9 cellular contexts compared by ENCODE assay signal in genomic region chr9:137441935-137442321, GRCh38. TPM values are rescaled to one million over a fixed set of nuclear protein-coding genes. Genes with fewer than 3 reads are reported as not detected.
DNase-seq lines count a peak whose midpoint lies in the region; ATAC-seq and TF ChIP-seq lines count a peak whose summit lies in the region.
"Had no signal": no experiment of that assay in that cellular context is flagged by ENCODE, and none has a peak within 500 bp of the region (broad histone marks: within the 10 kb centered on the region; RNA-seq: fewer than 3 reads in every experiment).

No MANE protein-coding gene starts in this region.

- no peak for ATAC-seq in PC-3

- no peaks in the 10 kb centered on the region for H3K36me3 ChIP-seq in PC-3 (ENCODE audit: low read depth, low read length)
- no peaks in the 10 kb centered on the region for H3K36me3 ChIP-seq in endocrine pancreas (ENCODE audit: control insufficient read depth, insufficient read depth, low read length)
- no peaks in the 10 kb centered on the region for H3K36me3 ChIP-seq in prostate gland

- peaks cover 7% of the 10 kb centered on the region; the same call in 1 of the 2 replicates for H3K4me1 ChIP-seq in PC-3 (ENCODE audit: insufficient read depth, low read length)
- H3K4me1 ChIP-seq in endocrine pancreas (ENCODE audit: control insufficient read depth, insufficient read depth, low read length), result no peaks in the 10 kb centered on the region
- no peaks in the 10 kb centered on the region for H3K4me1 ChIP-seq in prostate gland (replicated peaks)

- TF ChIP-seq POLR2A in prostate gland (IDR thresholded peaks at IDR 0.05), result no peak

- H3K4me3 ChIP-seq in PC-3 (ENCODE audit: low read length), result no peak overlapping the region
- H3K4me3 ChIP-seq in endocrine pancreas (ENCODE audit: control insufficient read depth, insufficient read depth, low read length), result peak overlapping the region; percentile 14
- H3K4me3 ChIP-seq in skin epidermis, result peak overlapping the region in 4 of 7 experiments; percentile 7 to 38 (median 26)
- H3K4me3 ChIP-seq in prostate gland, result peak overlapping the region in 1 of 2 donors; percentile 35

- H3K9me2 ChIP-seq in PC-3 (replicated peaks; ENCODE audit: low read length), result no peaks in the 10 kb centered on the region

- 22% methylated on average over 6 of the region's 7 CpGs for WGBS in prostate gland

- no peaks in the 10 kb centered on the region for H3K9me3 Mint-ChIP-seq in T-helper 2 cell treated with Interferon-gamma antibody and Interleukin-4, amounts not matched to agents 5 μg/mL and 100 μg/mL, for 36 hours

- TF ChIP-seq CTCF in PC-3 (conservative IDR thresholded peaks at IDR 0.05; ENCODE audit: low read depth, low read length) (no peak), prostate gland (IDR thresholded peaks at IDR 0.05) (no peak)

- POLR2A ChIA-PET in PC-3 (lab: Charles Lee; ENCODE audit: unreplicated experiment), result interaction anchor here (0.6 kb wide), 1 partner anchor 124 kb away, joined by 6 read pairs; no protein-coding TSS in a partner anchor

- H3K4me1 Mint-ChIP-seq in T-helper 2 cell treated with Interferon-gamma antibody and Interleukin-4, amounts not matched to agents 5 μg/mL and 100 μg/mL, for 36 hours (ENCODE audit: low read depth), result peaks cover 9% of the 10 kb centered on the region

- H3K9me3 ChIP-seq in PC-3 (ENCODE audit: low read length), result no peaks in the 10 kb centered on the region
- H3K9me3 ChIP-seq in endocrine pancreas (ENCODE audit: control insufficient read depth, low read length), result no peaks in the 10 kb centered on the region
- no peaks in the 10 kb centered on the region for H3K9me3 ChIP-seq in prostate gland

- no TSS peak for BruUV-seq in PC-3 (replicated peaks; lab: Mats Ljungman, UMichigan)

- no peak overlapping the region for H3K9ac ChIP-seq in PC-3 (ENCODE audit: low read length)
- H3K9ac ChIP-seq in endocrine pancreas (ENCODE audit: control insufficient read depth, insufficient read depth, low read length), result no peak overlapping the region

- intact Hi-C loops in PC-3 (cut with micrococcal nuclease) (no loop called here), prostate gland (cut with DNase I) (no loop called here)

- no peaks in the 10 kb centered on the region for H3K79me2 ChIP-seq in PC-3 (ENCODE audit: low read length)

- no peaks in the 10 kb centered on the region for H3K27me3 ChIP-seq in PC-3 (ENCODE audit: low read length)
- H3K27me3 ChIP-seq in endocrine pancreas (ENCODE audit: control insufficient read depth, insufficient read depth, low read length), result no peaks in the 10 kb centered on the region
- no peaks in the 10 kb centered on the region for H3K27me3 ChIP-seq in prostate gland (replicated peaks; ENCODE audit: insufficient read depth)

- H3F3A ChIP-seq in PC-3 (ENCODE audit: low read length, unreplicated experiment), result no peaks in the 10 kb centered on the region

- H3K27ac ChIP-seq in PC-3 (ENCODE audit: low read length), result no peak overlapping the region
- H3K27ac ChIP-seq in skin epidermis, result no peak overlapping the region
- no peak overlapping the region for H3K27ac ChIP-seq in prostate gland

- no peaks in the 10 kb centered on the region for H4K20me1 ChIP-seq in PC-3 (ENCODE audit: low read length)

- H2AFZ ChIP-seq in PC-3 (ENCODE audit: low read length), result no peak overlapping the region

- CTCF ChIA-PET in PC-3 (lab: Charles Lee), result no interaction called here

- H3K4me3 Mint-ChIP-seq in T-helper 2 cell treated with Interferon-gamma antibody and Interleukin-4, amounts not matched to agents 5 μg/mL and 100 μg/mL, for 36 hours, result peak overlapping the region; percentile 78

- no peak for DNase-seq in T-helper 2 cell treated with Interferon-gamma antibody and Interleukin-4, amounts not matched to agents 5 μg/mL and 100 μg/mL, for 36 hours (ENCODE audit: low spot score)
- DNase-seq in T-helper 2 cell (no peak), PC-3 (no peak), prostate gland (ENCODE audit: low spot score) (no peak), NK-92 (lab: John Stamatoyannopoulos, UW; ENCODE audit: unreplicated experiment) (no peak), Kasumi-1 (lab: John Stamatoyannopoulos, UW) (no peak)
- DNase-seq: foreskin fibroblast had no signal

- peaks cover 15% of the 10 kb centered on the region for H3K27me3 Mint-ChIP-seq in T-helper 2 cell treated with Interferon-gamma antibody and Interleukin-4, amounts not matched to agents 5 μg/mL and 100 μg/mL, for 36 hours (ENCODE audit: low read depth)

- no peaks in the 10 kb centered on the region for H3K36me3 Mint-ChIP-seq in T-helper 2 cell treated with Interferon-gamma antibody and Interleukin-4, amounts not matched to agents 5 μg/mL and 100 μg/mL, for 36 hours (ENCODE audit: low read depth)

- H3K4me2 ChIP-seq in PC-3 (ENCODE audit: low read length), result 0 out of 2 replicates have a peak overlapping the region, but pooled peaks have one; percentile 31

- H3K27ac Mint-ChIP-seq in T-helper 2 cell treated with Interferon-gamma antibody and Interleukin-4, amounts not matched to agents 5 μg/mL and 100 μg/mL, for 36 hours, result no peak overlapping the region

RNA-seq across cellular contexts. Expression of gene ENTPD8, which starts 0.8 kb away (rescaled TPM):
- 0.17 TPM in 1 of 2 replicates, not detected in the other for total RNA-seq in PC-3 (2014; rRNA removed)
- 1 to 10 TPM; 1.8 TPM for total RNA-seq in prostate gland

RNA-seq across cellular contexts. Expression of gene NSMF, which starts 17.2 kb away (rescaled TPM):
- total RNA-seq in PC-3 (2014; rRNA removed) (29.5 and 30.8 TPM in 2 replicates), prostate gland (100 to 1,000 TPM in 1 of 2 donors, 10 to 100 TPM in 1; 42.4 to 128 TPM)

RNA-seq across cellular contexts. Expression of gene NOXA1, which starts 18.7 kb away (rescaled TPM):
- total RNA-seq in PC-3 (2014; rRNA removed), result 0.51 and 1.6 TPM in 2 replicates
- 10 to 100 TPM in 1 of 2 donors, 1 to 10 TPM in 1; 7.5 to 17.1 TPM for total RNA-seq in prostate gland

RNA-seq across cellular contexts. Expression of gene EXD3, which starts 19.0 kb away (rescaled TPM):
- total RNA-seq in PC-3 (2014; rRNA removed), result 1.9 and 3.1 TPM in 2 replicates
- total RNA-seq in prostate gland, result 10 to 100 TPM; 32.6 to 44.8 TPM
